Comparison of ENCODE assay signal across 11 cellular contexts in genomic region chr16:8887952-8888560, GRCh38. TPM values are rescaled to one million over a fixed set of nuclear protein-coding genes. Genes with fewer than 3 reads are reported as not detected.
A peak's percentile ranks its signal among the peaks of the same experiment; 100 is the strongest.
DNase-seq lines count a peak whose midpoint lies in the region; ATAC-seq, FAIRE-seq and TF ChIP-seq lines count a peak whose summit lies in the region.
"Had no signal": no experiment of that assay in that cellular context is flagged by ENCODE, and none has a peak within 500 bp of the region (broad histone marks: within the 10 kb centered on the region; RNA-seq: fewer than 3 reads in every experiment).

No MANE protein-coding gene starts in this region.

- H3K9ac ChIP-seq in GM12878 (ENCODE audit: control insufficient read depth, insufficient read depth, low read length): no peak overlapping the region

- no peak for TF ChIP-seq RAD21 in GM12878 (IDR thresholded peaks at IDR 0.05; ENCODE audit: insufficient read depth, low read depth, low read length)

- no peak for TF ChIP-seq CTCF in GM12878 (IDR thresholded peaks at IDR 0.05 in 2 of 3, conservative IDR thresholded peaks at IDR 0.05 in 1 of 3; ENCODE audit: control insufficient read depth in 2 of 3, extremely low read depth in 1 of 3, insufficient read depth in 1 of 3, low read depth in 3 of 3, low read length in 3 of 3)

- H3K4me3 Mint-ChIP-seq in IgD-negative memory B cell: no peak overlapping the region
- no peak overlapping the region for H3K4me3 Mint-ChIP-seq in stimulated activated naive B cell treated with anti-CD40 and anti-IgM and Interleukin-4, amounts not matched to agents 10 μg/mL and 1 μg/mL and 100 μg/mL, for 72 hours

- peaks cover 11 to 25% of the 10 kb centered on the region in 2 experiments for H3K36me3 ChIP-seq in GM12878 (ENCODE audit: control insufficient read depth in 2 of 2, insufficient read depth in 2 of 2, low read length in 1 of 2)

- H3K27ac Mint-ChIP-seq in IgD-negative memory B cell: peak overlapping the region in 2 of 3 donors; percentile 27 to 34
- peak overlapping the region; percentile 38 for H3K27ac Mint-ChIP-seq in stimulated activated naive B cell treated with anti-CD40 and anti-IgM and Interleukin-4, amounts not matched to agents 10 μg/mL and 1 μg/mL and 100 μg/mL, for 72 hours

- no peak overlapping the region for H3K4me3 ChIP-seq in GM12878

- POLR2A ChIA-PET in GM12878 (lab: Charles Lee): no interaction called here

- H3K27me3 Mint-ChIP-seq in IgD-negative memory B cell: peaks cover 12% of the 10 kb centered on the region
- H3K27me3 Mint-ChIP-seq in stimulated activated naive B cell treated with anti-CD40 and anti-IgM and Interleukin-4, amounts not matched to agents 10 μg/mL and 1 μg/mL and 100 μg/mL, for 72 hours: peaks cover 6 to 10% of the 10 kb centered on the region in 2 donors

- 94% methylated on average over 16 of the region's 16 CpGs for WGBS in GM12878 (ENCODE audit: insufficient coverage, insufficient replicate concordance, low lambda C conversion rate, missing lambda C conversion rate)

- in situ Hi-C loops in GM12878 (cut with MboI): no loop called here

- H3K4me2 ChIP-seq in GM12878 (ENCODE audit: control insufficient read depth, insufficient read depth): no peak overlapping the region

- H3K27me3 ChIP-seq in GM12878 (replicated peaks in 1 of 2; ENCODE audit: control insufficient read depth in 2 of 2, insufficient read depth in 2 of 2, low read length in 1 of 2): no peaks in the 10 kb centered on the region

- DNase-seq in GM12878 (ENCODE audit: low read depth, low spot score) (no peak), hypothalamus (lab: John Stamatoyannopoulos, UW) (peak in 46 of 51 donors; percentile 9 to 92 (median 58)), iPS-NIHi11 (ENCODE audit: low spot score) (no peak), activated gamma-delta T cell treated with Interleukin-2 at 50 U/mL for 16 hours (no peak), NK-92 (lab: John Stamatoyannopoulos, UW; ENCODE audit: unreplicated experiment) (no peak)
- DNase-seq in stimulated activated naive B cell treated with anti-CD40 and anti-IgM and Interleukin-4, amounts not matched to agents 10 μg/mL and 1 μg/mL and 100 μg/mL, for 72 hours: no peak
- DNase-seq in activated CD4-positive, alpha-beta T cell treated with anti-CD3 and anti-CD28 coated beads, Interleukin-2, amount 50 U/mL, for 48 hours: no peak
- DNase-seq: NCI-H1417 had no signal

- H4K20me1 ChIP-seq in GM12878 (ENCODE audit: control insufficient read depth, insufficient read depth): no peaks in the 10 kb centered on the region

- H3K79me2 ChIP-seq in GM12878 (ENCODE audit: control insufficient read depth, insufficient read depth, low read length): peaks cover 10% of the 10 kb centered on the region

- BruUV-seq in GM12878 (replicated peaks; lab: Mats Ljungman, UMichigan): no TSS peak

- H3K9me3 ChIP-seq in GM12878 (replicated peaks; ENCODE audit: control insufficient read depth, insufficient read depth, low read length): peaks cover 3% of the 10 kb centered on the region; the same call in 2 of the 3 replicates

- TF ChIP-seq EP300 in GM12878 (IDR thresholded peaks at IDR 0.05; ENCODE audit: borderline replicate concordance in 1 of 2, control insufficient read depth in 1 of 2, low read depth in 2 of 2, low read length in 2 of 2): no peak

- CTCF ChIA-PET in GM12878 (lab: Yijun Ruan, JAX): interaction anchor here (1.0 kb wide), 1 partner anchor 15 kb away, joined by 3 read pairs; no protein-coding TSS in a partner anchor

- H3K4me1 ChIP-seq in GM12878 (ENCODE audit: control insufficient read depth, insufficient read depth, low read length): peaks cover 30% of the 10 kb centered on the region

- no peak overlapping the region for H3K27ac ChIP-seq in GM12878 (ENCODE audit: control insufficient read depth, insufficient read depth)

- peak; percentile 32; the same call in 1 of the 2 replicates for TF ChIP-seq POLR2A in GM12878 (IDR thresholded peaks at IDR 0.05; ENCODE audit: low read depth, low read length)

- intact Hi-C loops in GM12878 (cut with micrococcal nuclease; ENCODE audit: unreplicated experiment): no loop called here

- no peak for FAIRE-seq in GM12878 (lab: Jason Lieb, UNC)

- peaks cover 18 to 34% (median 30%) of the 10 kb centered on the region in 3 donors for H3K4me1 Mint-ChIP-seq in IgD-negative memory B cell
- H3K4me1 Mint-ChIP-seq in stimulated activated naive B cell treated with anti-CD40 and anti-IgM and Interleukin-4, amounts not matched to agents 10 μg/mL and 1 μg/mL and 100 μg/mL, for 72 hours: peaks cover 44 to 73% of the 10 kb centered on the region in 2 donors

- RAD21 ChIA-PET in GM12878 (lab: Charles Lee; ENCODE audit: unreplicated experiment): no interaction called here

- ATAC-seq in GM12878: no peak
- no peak for ATAC-seq in stimulated activated naive B cell treated with anti-CD40 and anti-IgM and Interleukin-4, amounts not matched to agents 10 μg/mL and 1 μg/mL and 100 μg/mL, for 72 hours (replicated peaks)

- H3K9me3 Mint-ChIP-seq in IgD-negative memory B cell: no peaks in the 10 kb centered on the region
- no peaks in the 10 kb centered on the region for H3K9me3 Mint-ChIP-seq in stimulated activated naive B cell treated with anti-CD40 and anti-IgM and Interleukin-4, amounts not matched to agents 10 μg/mL and 1 μg/mL and 100 μg/mL, for 72 hours

- H3K36me3 Mint-ChIP-seq in IgD-negative memory B cell: peaks cover 6% of the 10 kb centered on the region
- peaks cover 44 to 53% of the 10 kb centered on the region in 2 donors for H3K36me3 Mint-ChIP-seq in stimulated activated naive B cell treated with anti-CD40 and anti-IgM and Interleukin-4, amounts not matched to agents 10 μg/mL and 1 μg/mL and 100 μg/mL, for 72 hours

- SMC1A ChIA-PET in GM12878 (lab: Charles Lee; ENCODE audit: uncharacterized antibody, unreplicated experiment): no interaction called here

- no peak overlapping the region for H2AFZ ChIP-seq in GM12878 (ENCODE audit: control insufficient read depth, low read depth, low read length)

TF ChIP-seq in GM12878, 131 proteins besides CTCF, POLR2A, EP300 and RAD21:
- TF ChIP-seq ATF7 (IDR thresholded peaks at IDR 0.05; ENCODE audit: low read depth) (no peak), BCL3 (IDR thresholded peaks at IDR 0.05; ENCODE audit: borderline replicate concordance, insufficient read depth, low read depth, low read length, poor library complexity, severe bottlenecking) (peak; percentile 9)

RNA-seq across cellular contexts. Expression of gene LITAFD, which starts 5.9 kb away (rescaled TPM):
- polyA plus RNA-seq in IgD-negative memory B cell: not detected
- not detected in 2 replicates for total RNA-seq in GM12878 (2013; cell fraction: nucleolus; rRNA removed)
- not detected in 2 replicates for total RNA-seq in GM12878 (2014; rRNA removed)
- total RNA-seq in GM12878 (2014; rRNA removed; fragmentation: Illumina TruSeq; extraction: Trizol): not detected in 2 replicates
- not detected in 2 replicates for total RNA-seq in GM12878 (2021)
- polyA plus RNA-seq in GM12878 (2011; ENCODE audit: low read depth): not detected
- polyA plus RNA-seq in GM12878 (2011; rRNA removed): not detected in 2 replicates
- polyA plus RNA-seq in GM12878 (2011; cell fraction: cytosol; rRNA removed): not detected in 2 replicates
- not detected in 2 replicates for polyA plus RNA-seq in GM12878 (2011; cell fraction: nucleus; rRNA removed)
- not detected in 2 replicates for polyA plus RNA-seq in GM12878 (2012)
- not detected in 2 replicates for polyA plus RNA-seq in GM12878 (2014; fragmentation: Illumina TruSeq; extraction: Trizol)
- not detected for polyA plus RNA-seq in GM12878 (2014; fragmentation: Nextera tagmentation; extraction: Ambion mirVana)
- not detected in 2 replicates for polyA plus RNA-seq in GM12878 (2014; rRNA removed)
- polyA plus RNA-seq in GM12878 (2016; fragmentation: Nextera tagmentation; extraction: Ambion mirVana): not detected
- polyA minus RNA-seq in GM12878 (2011; rRNA and poly(A)+ RNA removed): not detected in 2 replicates
- polyA minus RNA-seq in GM12878 (2011; cell fraction: cytosol; rRNA and poly(A)+ RNA removed): not detected in 2 replicates
- polyA minus RNA-seq in GM12878 (2011; cell fraction: nucleus; rRNA and poly(A)+ RNA removed): not detected in 2 replicates
- total RNA-seq: T-helper 2 cell treated with Interferon-gamma antibody and Interleukin-4, amounts not matched to agents 100 ng/mL and 5 ng/mL, for 36 hours had no signal
- polyA plus RNA-seq: esophagus had no signal

RNA-seq across cellular contexts. Expression of gene CARHSP1, which starts 19.2 kb away (rescaled TPM):
- polyA plus RNA-seq in IgD-negative memory B cell (36.4 TPM), GM12878 (2011; rRNA removed) (39.2 and 65.3 TPM in 2 replicates), GM12878 (2014; fragmentation: Illumina TruSeq; extraction: Trizol) (24.7 and 34.1 TPM in 2 replicates), GM12878 (2014; fragmentation: Nextera tagmentation; extraction: Ambion mirVana) (1 to 10 TPM; 5.5 to 8.4 TPM), GM12878 (2014; rRNA removed) (104 and 112 TPM in 2 replicates), GM12878 (2016; fragmentation: Nextera tagmentation; extraction: Ambion mirVana) (10 to 100 TPM; 83.2 to 86.2 TPM)
- total RNA-seq in GM12878 (2013; cell fraction: nucleolus; rRNA removed): 27.6 and 29.2 TPM in 2 replicates
- total RNA-seq in GM12878 (2014; rRNA removed) (92.3 and 109 TPM in 2 replicates), GM12878 (2014; rRNA removed; fragmentation: Illumina TruSeq; extraction: Trizol) (40.5 and 45.0 TPM in 2 replicates), GM12878 (2021) (61.3 and 68.6 TPM in 2 replicates)
- polyA plus RNA-seq in GM12878 (2011; ENCODE audit: low read depth): 45.4 TPM
- 94.4 and 162 TPM in 2 replicates for polyA plus RNA-seq in GM12878 (2011; cell fraction: cytosol; rRNA removed)
- 80.8 and 81.4 TPM in 2 replicates for polyA plus RNA-seq in GM12878 (2011; cell fraction: nucleus; rRNA removed)
- polyA plus RNA-seq in GM12878 (2012): 61.2 and 68.1 TPM in 2 replicates
- polyA minus RNA-seq in GM12878 (2011; rRNA and poly(A)+ RNA removed): 81.6 and 120 TPM in 2 replicates
- polyA minus RNA-seq in GM12878 (2011; cell fraction: cytosol; rRNA and poly(A)+ RNA removed): 39.4 and 40.0 TPM in 2 replicates
- 15.8 and 26.4 TPM in 2 replicates for polyA minus RNA-seq in GM12878 (2011; cell fraction: nucleus; rRNA and poly(A)+ RNA removed)

Comparison
In these comparisons a context has a peak if more than half of its experiments do, and no peak if none do; other contexts are left out.
1. DNase-seq: peak in hypothalamus (46 of 51); none in GM12878 (single experiment), stimulated activated naive B cell treated with anti-CD40 and anti-IgM and Interleukin-4, amounts not matched to agents 10 μg/mL and 1 μg/mL and 100 μg/mL, for 72 hours (single experiment), activated CD4-positive, alpha-beta T cell treated with anti-CD3 and anti-CD28 coated beads, Interleukin-2, amount 50 U/mL, for 48 hours (0 of 2), iPS-NIHi11 (single experiment), activated gamma-delta T cell treated with Interleukin-2 at 50 U/mL for 16 hours (single experiment) and NK-92 (single experiment).